In the genomic region with DNA sequence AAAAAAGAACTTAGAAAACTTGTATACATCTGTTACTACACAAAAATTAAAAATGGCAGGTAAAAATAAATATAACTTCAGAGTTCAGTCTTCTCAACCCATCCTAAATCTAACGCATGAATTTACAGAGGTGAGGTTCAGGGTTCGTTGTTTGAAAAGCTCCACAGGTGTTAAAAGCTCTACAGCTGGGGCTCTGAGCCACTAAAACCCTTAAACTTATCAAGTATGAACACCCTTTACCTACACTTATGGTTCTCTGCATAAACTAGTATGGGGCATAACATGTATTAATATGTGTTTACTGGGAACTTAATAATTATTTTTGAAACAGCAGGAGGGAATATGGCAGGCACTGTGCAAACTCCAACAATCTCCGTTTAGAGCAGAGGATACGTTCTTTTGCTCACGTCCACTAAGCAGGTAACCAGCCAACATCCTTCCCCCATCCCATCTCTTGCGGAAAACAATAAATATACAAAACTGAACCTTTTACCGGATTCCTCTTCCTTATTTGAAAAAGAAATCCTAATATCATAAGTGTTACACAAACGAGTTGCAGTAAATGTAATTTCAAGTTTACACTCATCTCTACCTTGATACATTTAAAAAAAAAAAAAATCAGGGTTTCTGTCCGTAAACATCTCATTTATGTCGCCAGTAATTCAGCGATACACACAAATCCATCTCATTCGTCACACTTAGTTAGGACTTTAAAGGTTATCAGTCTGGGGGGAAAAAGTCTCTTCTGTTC, we compare ENCODE assay signal across 7 cellular contexts. TPM values are rescaled to one million over a fixed set of nuclear protein-coding genes. Genes with fewer than 3 reads are reported as not detected.
DNase-seq lines count a peak whose midpoint lies in the region; TF ChIP-seq lines count a peak whose summit lies in the region.

No MANE protein-coding gene starts in this region.

- no peak for TF ChIP-seq CTCF in fibroblast of villous mesenchyme (IDR thresholded peaks at IDR 0.05; ENCODE audit: insufficient read depth, low read depth, low read length)

- peaks cover 18 to 25% (median 23%) of the 10 kb centered on the region in 3 donors for H3K4me1 ChIP-seq in skeletal muscle tissue (ENCODE audit: control insufficient read depth in 3 of 3, insufficient read depth in 3 of 3, low read length in 3 of 3)

- H3K9ac ChIP-seq in skeletal muscle tissue (ENCODE audit: low read depth in 1 of 3, low read length in 3 of 3), result peak overlapping the region; percentile 83 to 94 (median 93)

- H3K27me3 ChIP-seq in H7 (ENCODE audit: control insufficient read depth, insufficient read depth, low read length) (no peaks in the 10 kb centered on the region), skeletal muscle tissue (ENCODE audit: control insufficient read depth in 3 of 3, insufficient read depth in 3 of 3, low read length in 3 of 3) (no peaks in the 10 kb centered on the region)

- H3K27ac ChIP-seq in skeletal muscle tissue (ENCODE audit: low read depth, low read length), result peak overlapping the region; percentile 92

- H3K36me3 ChIP-seq in H7 (replicated peaks; ENCODE audit: control insufficient read depth, insufficient read depth, low read length), result no peaks in the 10 kb centered on the region
- no peaks in the 10 kb centered on the region for H3K36me3 ChIP-seq in skeletal muscle tissue (ENCODE audit: control insufficient read depth in 3 of 3, insufficient read depth in 3 of 3, low read length in 3 of 3)

- H3K9me3 ChIP-seq in skeletal muscle tissue (ENCODE audit: control insufficient read depth in 3 of 3, low read length in 3 of 3), result no peaks in the 10 kb centered on the region

- H3K4me3 ChIP-seq in H7 (ENCODE audit: insufficient read depth, low read depth, low read length) (peak overlapping the region; percentile 64), fibroblast of villous mesenchyme (ENCODE audit: low read depth, low read length) (peak overlapping the region; percentile 82), skeletal muscle tissue (ENCODE audit: low read length in 3 of 3) (peak overlapping the region; percentile 87 to 96 (median 92))

- DNase-seq in H7 (no peak), RKO (ENCODE audit: low spot score) (peak; percentile 16), fibroblast of villous mesenchyme (ENCODE audit: low read depth) (no peak), iPS-NIHi11 (ENCODE audit: low spot score) (no peak)
- DNase-seq in activated CD4-positive, alpha-beta T cell treated with anti-CD3 and anti-CD28 coated beads for 4 hours, result no peak
- DNase-seq in activated CD8-positive, alpha-beta memory T cell treated with anti-CD3 and anti-CD28 coated beads, Interleukin-2, amount 50 U/mL, for 48 hours, result no peak

RNA-seq across cellular contexts. Expression of a gene that starts 1.3 kb away (rescaled TPM):
- 24.2 and 32.8 TPM in 2 replicates for total RNA-seq in H7 (2014; rRNA removed; shearing (Covaris generic))
- total RNA-seq in fibroblast of villous mesenchyme (26.4 and 32.0 TPM in 2 replicates), skeletal muscle tissue (35.5 TPM)

RNA-seq across cellular contexts. Expression of a gene that starts 1.4 kb away (rescaled TPM):
- total RNA-seq in H7 (2014; rRNA removed; shearing (Covaris generic)), result 7.5 and 20.2 TPM in 2 replicates
- total RNA-seq in fibroblast of villous mesenchyme (1.3 and 2.9 TPM in 2 replicates), skeletal muscle tissue (8.4 TPM)
